ENCODE assay signal across 24 cellular contexts in the genomic region with DNA sequence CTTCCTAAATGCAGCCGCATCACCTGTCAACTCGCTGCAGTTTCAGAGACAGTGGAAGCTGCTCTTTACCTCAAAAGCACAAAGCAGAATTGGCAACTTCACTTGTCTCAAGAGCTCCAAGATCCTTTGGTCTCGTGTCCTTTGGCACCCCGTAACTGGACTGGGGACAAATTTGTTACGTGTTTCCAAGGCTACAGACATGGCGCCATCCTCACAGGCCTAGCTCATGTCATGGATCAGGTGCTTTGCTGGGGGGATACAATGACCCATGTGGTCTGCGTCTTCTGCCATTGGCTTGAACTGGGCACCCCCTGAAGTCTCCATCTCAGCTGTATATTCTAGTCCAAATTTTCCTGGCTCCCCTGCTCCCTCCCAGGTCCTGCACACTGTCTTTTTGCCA. TPM values are rescaled to one million over a fixed set of nuclear protein-coding genes. Genes with fewer than 3 reads are reported as not detected.
DNase-seq lines count a peak whose midpoint lies in the region; ATAC-seq, FAIRE-seq and TF ChIP-seq lines count a peak whose summit lies in the region.
"Had no signal": no experiment of that assay in that cellular context is flagged by ENCODE, and none has a peak within 500 bp of the region (broad histone marks: within the 10 kb centered on the region; RNA-seq: fewer than 3 reads in every experiment).

No MANE protein-coding gene starts in this region.

- no peak overlapping the region for H3K4me3 ChIP-seq in IMR-90 (ENCODE audit: insufficient read depth, low read depth, low read length)
- H3K4me3 ChIP-seq in K562: no peak overlapping the region
- H3K4me3 ChIP-seq in gastrocnemius medialis: no peak overlapping the region
- H3K4me3 ChIP-seq in smooth muscle cell: no peak overlapping the region
- H3K4me3 ChIP-seq: HAP-1, skin epidermis, upper lobe of left lung had no signal

- no peak overlapping the region for H2BK15ac ChIP-seq in IMR-90 (ENCODE audit: low read depth, low read length)

- no peak overlapping the region for H3K27ac ChIP-seq in IMR-90 (ENCODE audit: insufficient read depth, low read length)
- no peak overlapping the region for H3K27ac ChIP-seq in K562 (ENCODE audit: extremely low read depth, low read depth, low read length)
- peak overlapping the region in 3 of 4 donors; percentile 37 to 92 (median 86) for H3K27ac ChIP-seq in gastrocnemius medialis
- H3K27ac ChIP-seq in smooth muscle cell (ENCODE audit: low read depth): no peak overlapping the region
- H3K27ac ChIP-seq: epithelial cell of prostate, KMS-11, neutrophil, skin epidermis, WERI-Rb-1 had no signal

- H3K4me1 Mint-ChIP-seq in glutamatergic neuron (ENCODE audit: low read depth, unreplicated experiment): peaks cover 27% of the 10 kb centered on the region
- H3K4me1 Mint-ChIP-seq: activated CD4-positive, alpha-beta T cell treated with anti-CD3 and anti-CD28 coated beads, Interleukin-2, amount 10 ng/mL, durations not matched to agents 24 days and 14 days; activated naive CD8-positive, alpha-beta T cell treated with anti-CD3 and anti-CD28 coated beads, Interleukin-2, amount 10 ng/mL, durations not matched to agents 7 days and 5 days had no signal

- no peak overlapping the region for H3K14ac ChIP-seq in IMR-90 (replicated peaks; ENCODE audit: low read depth, low read length)

- H3K4me2 ChIP-seq in IMR-90 (ENCODE audit: low read depth, low read length) (no peak overlapping the region), K562 (ENCODE audit: insufficient read depth, low read length) (no peak overlapping the region), smooth muscle cell (no peak overlapping the region)
- H3K4me2 ChIP-seq: KMS-11 had no signal

- H3K9ac ChIP-seq in IMR-90 (ENCODE audit: low read depth, low read length) (no peak overlapping the region), K562 (ENCODE audit: insufficient read depth in 1 of 2, low read depth in 2 of 2, low read length in 2 of 2) (no peak overlapping the region), smooth muscle cell (ENCODE audit: low read depth) (no peak overlapping the region)
- H3K9ac ChIP-seq: KMS-11 had no signal

- H3K9me3 ChIP-seq in IMR-90 (ENCODE audit: control insufficient read depth, insufficient read depth, low read length) (no peaks in the 10 kb centered on the region), K562 (replicated peaks; ENCODE audit: control insufficient read depth, insufficient read depth, low read depth, low read length) (no peaks in the 10 kb centered on the region), gastrocnemius medialis (no peaks in the 10 kb centered on the region), smooth muscle cell (replicated peaks; ENCODE audit: low read depth) (no peaks in the 10 kb centered on the region)
- H3K9me3 ChIP-seq: HAP-1, neutrophil, upper lobe of left lung had no signal

- H4K91ac ChIP-seq in IMR-90 (ENCODE audit: insufficient read depth, low read depth, low read length): no peak overlapping the region

- no peak for TF ChIP-seq POLR2A in IMR-90 (IDR thresholded peaks at IDR 0.05; ENCODE audit: low read depth, low read length)
- TF ChIP-seq POLR2A in K562 (conservative IDR thresholded peaks at IDR 0.05): no peak
- TF ChIP-seq POLR2A in gastrocnemius medialis (IDR thresholded peaks at IDR 0.05): no peak

- ATAC-seq in IMR-90 (ENCODE audit: low read depth): no peak
- ATAC-seq in K562: no peak
- no peak for ATAC-seq in gastrocnemius medialis

- H2AK9ac ChIP-seq in IMR-90 (replicated peaks; ENCODE audit: low read depth, low read length, poor library complexity): no peak overlapping the region

- H3K27me3 ChIP-seq in IMR-90 (ENCODE audit: control insufficient read depth, insufficient read depth, low read length) (no peaks in the 10 kb centered on the region), K562 (ENCODE audit: control insufficient read depth in 2 of 2, insufficient read depth in 2 of 2, low read length in 2 of 2) (peaks cover 47 to 65% of the 10 kb centered on the region in 2 experiments), gastrocnemius medialis (no peaks in the 10 kb centered on the region), smooth muscle cell (ENCODE audit: low read depth) (no peaks in the 10 kb centered on the region)
- H3K27me3 ChIP-seq: neutrophil, upper lobe of left lung had no signal

- H4K5ac ChIP-seq in IMR-90 (ENCODE audit: low read depth, low read length): no peak overlapping the region

- H3K18ac ChIP-seq in IMR-90 (ENCODE audit: low read depth, low read length): no peak overlapping the region

- peak; percentile 6 for FAIRE-seq in K562 (lab: Jason Lieb, UNC)
- FAIRE-seq: GM18507 had no signal

- POLR2A ChIA-PET in IMR-90 (lab: Charles Lee; ENCODE audit: unreplicated experiment): no interaction called here
- POLR2A ChIA-PET in K562 (lab: Yijun Ruan, JAX): no interaction called here

- H3K4me1 ChIP-seq in IMR-90 (ENCODE audit: control insufficient read depth, insufficient read depth, low read length) (peaks cover 27% of the 10 kb centered on the region), K562 (replicated peaks in 1 of 2; ENCODE audit: control insufficient read depth in 2 of 2, insufficient read depth in 2 of 2, low read length in 2 of 2) (peaks cover 0 to 8% of the 10 kb centered on the region in 2 experiments; a peak in 1 of 5 replicates), gastrocnemius medialis (peaks cover 82 to 83% of the 10 kb centered on the region in 2 donors), smooth muscle cell (ENCODE audit: low read depth) (peaks cover 7% of the 10 kb centered on the region)

- H4K20me1 ChIP-seq in IMR-90 (ENCODE audit: insufficient read depth, low read length): peaks cover 4% of the 10 kb centered on the region; the same call in 1 of the 2 replicates
- H4K20me1 ChIP-seq in K562 (replicated peaks; ENCODE audit: control insufficient read depth, insufficient read depth, low read length): 0 out of 2 replicates have a peak, but pooled peaks cover 5% of the 10 kb centered on the region
- H4K20me1 ChIP-seq in smooth muscle cell (ENCODE audit: low read depth): no peaks in the 10 kb centered on the region

- no peak overlapping the region for H3K56ac ChIP-seq in IMR-90 (ENCODE audit: extremely low read depth, insufficient read depth, low read length)

- H2BK120ac ChIP-seq in IMR-90 (ENCODE audit: low read depth, low read length): no peak overlapping the region

- no peak for TF ChIP-seq CTCF in IMR-90 (conservative IDR thresholded peaks at IDR 0.05; ENCODE audit: low read depth, low read length)
- no peak for TF ChIP-seq CTCF in K562 (IDR thresholded peaks at IDR 0.05 in 2 of 3, conservative IDR thresholded peaks at IDR 0.05 in 1 of 3; ENCODE audit: insufficient read depth in 2 of 3, low read depth in 1 of 3, low read length in 3 of 3)
- no peak for TF ChIP-seq CTCF in glutamatergic neuron (IDR thresholded peaks at IDR 0.05; ENCODE audit: partially characterized antibody, unreplicated experiment)
- no peak for TF ChIP-seq CTCF in gastrocnemius medialis (IDR thresholded peaks at IDR 0.05 in 4 of 5, conservative IDR thresholded peaks at IDR 0.05 in 1 of 5)
- TF ChIP-seq CTCF in smooth muscle cell (IDR thresholded peaks at IDR 0.05; ENCODE audit: borderline replicate concordance, insufficient read depth, poor library complexity, severe bottlenecking): no peak

- H2AFZ ChIP-seq in IMR-90 (replicated peaks; ENCODE audit: low read length, poor library complexity) (no peak overlapping the region), K562 (ENCODE audit: low read depth, low read length) (no peak overlapping the region), smooth muscle cell (ENCODE audit: low read depth) (no peak overlapping the region)

- CTCF ChIA-PET in IMR-90 (lab: Yijun Ruan, JAX) (no interaction called here), K562 (lab: Yijun Ruan, JAX; ENCODE audit: low intra/inter-chr PET ratio) (no interaction called here)

- BruUV-seq in IMR-90 (replicated peaks; lab: Mats Ljungman, UMichigan) (TSS peak; percentile 46), K562 (replicated peaks; lab: Mats Ljungman, UMichigan) (no TSS peak)

- H3K4ac ChIP-seq in IMR-90 (ENCODE audit: low read depth, low read length): no peak overlapping the region

- H3K36me3 ChIP-seq in IMR-90 (ENCODE audit: control insufficient read depth, insufficient read depth, low read length) (peaks cover 5% of the 10 kb centered on the region; the same call in 1 of the 2 replicates), K562 (ENCODE audit: control insufficient read depth, insufficient read depth, low read length) (no peaks in the 10 kb centered on the region), gastrocnemius medialis (peaks cover 0 to 9% of the 10 kb centered on the region in 2 donors), smooth muscle cell (ENCODE audit: low read depth) (no peaks in the 10 kb centered on the region)
- H3K36me3 ChIP-seq: neutrophil, WERI-Rb-1 had no signal

- H3K36me3 Mint-ChIP-seq in glutamatergic neuron (ENCODE audit: unreplicated experiment): no peaks in the 10 kb centered on the region
- H3K36me3 Mint-ChIP-seq: activated naive CD8-positive, alpha-beta T cell treated with anti-CD3 and anti-CD28 coated beads, Interleukin-2, amount 10 ng/mL, durations not matched to agents 7 days and 5 days had no signal

- peaks cover 6% of the 10 kb centered on the region for H3K9me3 Mint-ChIP-seq in glutamatergic neuron (ENCODE audit: unreplicated experiment)
- H3K9me3 Mint-ChIP-seq: activated CD4-positive, alpha-beta T cell treated with anti-CD3 and anti-CD28 coated beads, Interleukin-2, amount 10 ng/mL, durations not matched to agents 24 days and 14 days; activated naive CD8-positive, alpha-beta T cell treated with anti-CD3 and anti-CD28 coated beads, Interleukin-2, amount 10 ng/mL, durations not matched to agents 7 days and 5 days had no signal

- intact Hi-C loops in IMR-90 (cut with micrococcal nuclease): no loop called here
- intact Hi-C loops in K562 (cut with micrococcal nuclease): no loop called here
- intact Hi-C loops in gastrocnemius medialis (cut with DNase I; ENCODE audit: low total_unique reads): no loop called here

- in situ Hi-C loops in IMR-90 (cut with MboI; ENCODE audit: low sequenced_read_pairs) (no loop called here), K562 (cut with MboI) (no loop called here), gastrocnemius medialis (cut with MboI; ENCODE audit: low sequenced_read_pairs in 4 of 4) (no loop called here)

- peaks cover 11 to 24% of the 10 kb centered on the region in 2 experiments for H3K79me1 ChIP-seq in IMR-90 (ENCODE audit: low read depth in 1 of 2, low read length in 2 of 2)

- peak overlapping the region; percentile 29 for H3K27ac Mint-ChIP-seq in glutamatergic neuron (ENCODE audit: unreplicated experiment)
- H3K27ac Mint-ChIP-seq: activated CD4-positive, alpha-beta T cell treated with anti-CD3 and anti-CD28 coated beads, Interleukin-2, amount 10 ng/mL, durations not matched to agents 24 days and 14 days; activated naive CD8-positive, alpha-beta T cell treated with anti-CD3 and anti-CD28 coated beads, Interleukin-2, amount 10 ng/mL, durations not matched to agents 7 days and 5 days had no signal

- TF ChIP-seq EP300 in K562 (IDR thresholded peaks at IDR 0.05; ENCODE audit: low read length): no peak

- peaks cover 9% of the 10 kb centered on the region for H3F3A ChIP-seq in smooth muscle cell (ENCODE audit: low read depth)

- H2BK20ac ChIP-seq in IMR-90 (ENCODE audit: low read depth, low read length): no peak overlapping the region

- WGBS in IMR-90 (ENCODE audit: extremely low coverage in 2 of 2, insufficient read length in 1 of 2), 2 experiments: 67% methylated on average over 4 of the region's 7 CpGs; no CpG with 5 or more reads in 1 of the 2 experiments
- 4% methylated on average over 7 of the region's 7 CpGs for WGBS in K562 (ENCODE audit: insufficient coverage, low coverage, missing lambda C conversion rate)
- WGBS in smooth muscle cell (ENCODE audit: low lambda C conversion rate): 92% methylated on average over 7 of the region's 7 CpGs

- no peak for TF ChIP-seq RAD21 in IMR-90 (IDR thresholded peaks at IDR 0.05; ENCODE audit: low read length)
- TF ChIP-seq RAD21 in K562 (CRISPR knock-in tag; conservative IDR thresholded peaks at IDR 0.05 in 1 of 2, IDR thresholded peaks at IDR 0.05 in 1 of 2): no peak

- H3K4me3 Mint-ChIP-seq in glutamatergic neuron (ENCODE audit: unreplicated experiment): peak overlapping the region; percentile 45
- H3K4me3 Mint-ChIP-seq: activated CD4-positive, alpha-beta T cell treated with anti-CD3 and anti-CD28 coated beads, Interleukin-2, amount 10 ng/mL, durations not matched to agents 24 days and 14 days; activated naive CD8-positive, alpha-beta T cell treated with anti-CD3 and anti-CD28 coated beads, Interleukin-2, amount 10 ng/mL, durations not matched to agents 7 days and 5 days had no signal

- peaks cover 31% of the 10 kb centered on the region for H3K9me1 ChIP-seq in IMR-90 (ENCODE audit: insufficient read depth, low read length)
- no peaks in the 10 kb centered on the region for H3K9me1 ChIP-seq in K562 (ENCODE audit: control insufficient read depth, insufficient read depth, low read length)

- peaks cover 3% of the 10 kb centered on the region for H3K27me3 Mint-ChIP-seq in glutamatergic neuron (ENCODE audit: unreplicated experiment)
- H3K27me3 Mint-ChIP-seq: activated CD4-positive, alpha-beta T cell treated with anti-CD3 and anti-CD28 coated beads, Interleukin-2, amount 10 ng/mL, durations not matched to agents 24 days and 14 days had no signal

- no peak overlapping the region for H4K8ac ChIP-seq in IMR-90 (ENCODE audit: low read depth in 2 of 2, low read length in 2 of 2)

- no peak overlapping the region; the same call in 1 of the 2 replicates for H2AK5ac ChIP-seq in IMR-90 (ENCODE audit: low read depth, low read length)

- H2BK5ac ChIP-seq in IMR-90 (ENCODE audit: low read depth, low read length, poor library complexity, severe bottlenecking): no peak overlapping the region

- DNase-seq in IMR-90 (no peak), K562 (ENCODE audit: extremely low read depth in 1 of 4, low spot score in 3 of 4) (no peak), glutamatergic neuron (no peak), gastrocnemius medialis (no peak), DMS 273 treated with DMSO at 0.1 percent for 48 hours (lab: John Stamatoyannopoulos, UW) (no peak), smooth muscle cell (lab: John Stamatoyannopoulos, UW; ENCODE audit: unreplicated experiment) (no peak), UCSD-AML1 (lab: John Stamatoyannopoulos, UW; ENCODE audit: unreplicated experiment) (no peak)
- DNase-seq: activated CD4-positive, alpha-beta T cell treated with anti-CD3 and anti-CD28 coated beads, Interleukin-2, amount 10 ng/mL, durations not matched to agents 24 days and 14 days; activated gamma-delta T cell; activated naive CD8-positive, alpha-beta T cell treated with anti-CD3 and anti-CD28 coated beads, Interleukin-2, amount 10 ng/mL, durations not matched to agents 7 days and 5 days; activated T-cell treated with anti-CD3 and anti-CD28 coated beads, Interleukin-2, amount 50 U/mL, for 1 hour; effector CD4-positive, alpha-beta T cell; NCI-H146; stimulated activated CD4-positive, alpha-beta T cell treated with anti-CD3 and anti-CD28 coated beads, Interleukin-1b, Interleukin-23, amount 100 ng/mL, for 48 hours; stimulated activated CD8-positive, alpha-beta memory T cell treated with anti-CD3 and anti-CD28 coated beads, Interleukin-4, amount 100 ng/mL, for 48 hours; upper lobe of left lung; WERI-Rb-1 had no signal

- dilution Hi-C loops in IMR-90 (cut with HindIII; ENCODE audit: low sequenced_read_pairs, unreplicated experiment): no loop called here

- H3K23ac ChIP-seq in IMR-90 (ENCODE audit: low read depth, low read length): no peak overlapping the region

- H3K79me2 ChIP-seq in K562 (ENCODE audit: control insufficient read depth, insufficient read depth, low read length): no peaks in the 10 kb centered on the region
- no peaks in the 10 kb centered on the region for H3K79me2 ChIP-seq in smooth muscle cell (ENCODE audit: low read depth)

RNA-seq across cellular contexts. Expression of a gene that starts 48.6 kb away (rescaled TPM):
- 9.0 and 10.6 TPM in 2 replicates for total RNA-seq in IMR-90 (2012; rRNA removed)
- 8.6 and 9.1 TPM in 2 replicates for polyA plus RNA-seq in IMR-90 (2012; rRNA removed)
- polyA plus RNA-seq in IMR-90 (2012; cell fraction: cytosol; rRNA removed): 5.5 and 6.1 TPM in 2 replicates
- 5.5 and 7.2 TPM in 2 replicates for polyA plus RNA-seq in IMR-90 (2012; cell fraction: nucleus; rRNA removed; ENCODE audit: low replicate concordance)
- 0.11 and 0.12 TPM in 2 replicates for total RNA-seq in K562 (2011; cell fraction: chromatin; rRNA removed; ENCODE audit: low replicate concordance)
- total RNA-seq in K562 (2011; cell fraction: nucleolus; rRNA removed): 0.13 and 0.17 TPM in 2 replicates
- total RNA-seq in K562 (2011; cell fraction: nucleoplasm; rRNA removed): 0.15 TPM in 2 replicates
- total RNA-seq in K562 (2014; rRNA removed): 0.23 and 0.33 TPM in 2 replicates
- 0.13 and 0.15 TPM in 2 replicates for total RNA-seq in K562 (2014; rRNA removed; fragmentation: Illumina TruSeq; extraction: Trizol)
- 1.3 TPM in 2 replicates for total RNA-seq in K562 (2015; rRNA removed; fragmentation: Illumina TruSeq; extraction: Trizol)
- total RNA-seq in K562 (2021): 0.38 and 0.42 TPM in 2 replicates
- polyA plus RNA-seq in K562 (2011; rRNA removed): 0.06 and 0.18 TPM in 2 replicates
- 0.01 and 0.13 TPM in 2 replicates for polyA plus RNA-seq in K562 (2011; cell fraction: cytosol; rRNA removed)
- polyA plus RNA-seq in K562 (2011; cell fraction: nucleus; rRNA removed): 0.04 and 0.20 TPM in 2 replicates
- polyA plus RNA-seq in K562 (2012): 0.43 and 0.76 TPM in 2 replicates
- 0.17 and 0.18 TPM in 2 replicates for polyA plus RNA-seq in K562 (2014; fragmentation: Illumina TruSeq; extraction: Trizol)
- under 1 TPM; 0.01 to 0.04 TPM for polyA plus RNA-seq in K562 (2014; fragmentation: Nextera tagmentation; extraction: Ambion mirVana)
- 0.07 and 0.34 TPM in 2 replicates for polyA plus RNA-seq in K562 (2014; rRNA removed)
- polyA minus RNA-seq in K562 (2011; rRNA and poly(A)+ RNA removed): 0.04 and 0.51 TPM in 2 replicates
- 0.10 and 0.55 TPM in 2 replicates for polyA minus RNA-seq in K562 (2011; cell fraction: cytosol; rRNA and poly(A)+ RNA removed)
- 0.13 and 0.78 TPM in 2 replicates for polyA minus RNA-seq in K562 (2011; cell fraction: nucleus; rRNA and poly(A)+ RNA removed)
- total RNA-seq in glutamatergic neuron (ENCODE audit: unreplicated experiment): 0.83 TPM
- total RNA-seq in gastrocnemius medialis: 10 to 100 TPM; 11.5 to 31.6 (median 16.3) TPM
- total RNA-seq in smooth muscle cell: 10.6 and 13.6 TPM in 2 replicates
- polyA plus RNA-seq in smooth muscle cell: 7.0 and 8.5 TPM in 2 replicates
- total RNA-seq: activated naive CD8-positive, alpha-beta T cell treated with anti-CD3 and anti-CD28 coated beads, Interleukin-2, amount 10 ng/mL, durations not matched to agents 7 days and 5 days; OCI-LY7 had no signal

Comparison
In these comparisons a context has a peak if more than half of its experiments do, and no peak if none do; other contexts are left out.
1. H3K27ac ChIP-seq: peak in gastrocnemius medialis (3 of 4); none in IMR-90 (single experiment), K562 (single experiment) and smooth muscle cell (single experiment).